1 cellular context compared by ENCODE assay signal in the genomic region with DNA sequence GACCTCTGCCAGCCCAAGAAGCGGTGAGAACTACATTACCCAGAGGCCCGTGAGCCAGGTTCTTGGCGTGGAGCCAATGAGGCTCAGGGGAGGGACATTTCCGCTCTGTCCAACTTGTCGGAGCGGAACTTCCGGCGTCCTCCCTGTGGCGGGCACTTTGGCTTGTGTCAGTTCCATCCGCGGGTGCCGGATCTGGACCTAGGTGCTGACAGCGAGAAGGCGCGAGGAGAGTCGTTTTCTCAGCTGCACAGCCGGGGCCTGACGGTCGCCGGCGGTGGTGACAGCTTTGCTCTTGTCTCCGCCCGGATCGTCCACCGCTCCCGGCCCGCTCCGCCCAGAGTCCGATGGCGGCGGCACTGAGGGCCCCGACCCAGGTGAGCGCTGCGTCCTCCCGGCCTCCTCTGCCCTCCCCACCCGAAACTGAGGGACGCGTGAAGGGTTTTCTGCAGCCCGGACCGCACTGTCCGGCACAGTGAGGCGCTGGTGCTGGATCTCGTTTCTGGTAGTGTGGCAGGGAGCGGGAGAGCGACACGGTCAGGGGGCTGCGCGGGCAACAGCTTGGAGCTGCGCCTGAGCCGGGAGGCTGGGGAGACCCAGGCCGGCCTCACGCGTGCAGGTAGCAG.
TF ChIP-seq lines count a peak whose summit lies in the region.

A gene (plus strand): TSS at position 125 of the 623 bp plus-strand sequence. CDS start 4,461 bp downstream, outside the sequence.

TF ChIP-seq in HepG2, 621 proteins besides CTCF, POLR2A, EP300 and RAD21 (continued from another document):
- TF ChIP-seq, protein P1, sequence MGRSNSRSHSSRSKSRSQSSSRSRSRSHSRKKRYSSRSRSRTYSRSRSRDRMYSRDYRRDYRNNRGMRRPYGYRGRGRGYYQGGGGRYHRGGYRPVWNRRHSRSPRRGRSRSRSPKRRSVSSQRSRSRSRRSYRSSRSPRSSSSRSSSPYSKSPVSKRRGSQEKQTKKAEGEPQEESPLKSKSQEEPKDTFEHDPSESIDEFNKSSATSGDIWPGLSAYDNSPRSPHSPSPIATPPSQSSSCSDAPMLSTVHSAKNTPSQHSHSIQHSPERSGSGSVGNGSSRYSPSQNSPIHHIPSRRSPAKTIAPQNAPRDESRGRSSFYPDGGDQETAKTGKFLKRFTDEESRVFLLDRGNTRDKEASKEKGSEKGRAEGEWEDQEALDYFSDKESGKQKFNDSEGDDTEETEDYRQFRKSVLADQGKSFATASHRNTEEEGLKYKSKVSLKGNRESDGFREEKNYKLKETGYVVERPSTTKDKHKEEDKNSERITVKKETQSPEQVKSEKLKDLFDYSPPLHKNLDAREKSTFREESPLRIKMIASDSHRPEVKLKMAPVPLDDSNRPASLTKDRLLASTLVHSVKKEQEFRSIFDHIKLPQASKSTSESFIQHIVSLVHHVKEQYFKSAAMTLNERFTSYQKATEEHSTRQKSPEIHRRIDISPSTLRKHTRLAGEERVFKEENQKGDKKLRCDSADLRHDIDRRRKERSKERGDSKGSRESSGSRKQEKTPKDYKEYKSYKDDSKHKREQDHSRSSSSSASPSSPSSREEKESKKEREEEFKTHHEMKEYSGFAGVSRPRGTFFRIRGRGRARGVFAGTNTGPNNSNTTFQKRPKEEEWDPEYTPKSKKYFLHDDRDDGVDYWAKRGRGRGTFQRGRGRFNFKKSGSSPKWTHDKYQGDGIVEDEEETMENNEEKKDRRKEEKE (IDR thresholded peaks at IDR 0.05): no peak
- TF ChIP-seq ZNF335 (CRISPR knock-in tag; IDR thresholded peaks at IDR 0.05) (no peak), ZNF101 (CRISPR knock-in tag; IDR thresholded peaks at IDR 0.05; ENCODE audit: borderline replicate concordance, low read depth) (no peak), JUNB (CRISPR knock-in tag; IDR thresholded peaks at IDR 0.05; ENCODE audit: borderline replicate concordance) (no peak), RFXAP (CRISPR knock-in tag; IDR thresholded peaks at IDR 0.05; ENCODE audit: borderline replicate concordance) (peak; percentile 54; the same call in 1 of the 2 replicates), NR1H2 (CRISPR knock-in tag; IDR thresholded peaks at IDR 0.05; ENCODE audit: borderline replicate concordance, low read depth) (no peak), ZNF343 (CRISPR knock-in tag; IDR thresholded peaks at IDR 0.05) (no peak), TBX2 (CRISPR knock-in tag; IDR thresholded peaks at IDR 0.05; ENCODE audit: borderline replicate concordance) (peak; percentile 72; the same call in 1 of the 2 replicates), DR1 (CRISPR knock-in tag; IDR thresholded peaks at IDR 0.05) (no peak), RNF2 (conservative IDR thresholded peaks at IDR 0.05; ENCODE audit: low read depth) (no peak), ZNF615 (CRISPR knock-in tag; IDR thresholded peaks at IDR 0.05; ENCODE audit: borderline replicate concordance) (no peak), ZNF33B (CRISPR knock-in tag; IDR thresholded peaks at IDR 0.05) (peak; percentile 83; the same call in 1 of the 2 replicates), ZNF331 (CRISPR knock-in tag; IDR thresholded peaks at IDR 0.05) (no peak; the same call in 1 of the 2 replicates), SMARCC2 (IDR thresholded peaks at IDR 0.05) (no peak), ZNF510 (CRISPR knock-in tag; IDR thresholded peaks at IDR 0.05; ENCODE audit: low read depth) (no peak), ZNF878 (CRISPR knock-in tag; IDR thresholded peaks at IDR 0.05) (no peak), REXO4 (CRISPR knock-in tag; IDR thresholded peaks at IDR 0.05; ENCODE audit: borderline replicate concordance) (0 out of 2 replicates have a peak, but pooled peaks have one; percentile 64), NR2F6 (IDR thresholded peaks at IDR 0.05) (no peak), NR2F6 (CRISPR knock-in tag; IDR thresholded peaks at IDR 0.05) (peak; percentile 37), SALL1 (CRISPR knock-in tag; IDR thresholded peaks at IDR 0.05) (peak; percentile 67), ZNF460 (CRISPR knock-in tag; IDR thresholded peaks at IDR 0.05; ENCODE audit: borderline replicate concordance) (no peak), ZNF160 (CRISPR knock-in tag; IDR thresholded peaks at IDR 0.05) (no peak), FIP1L1 (IDR thresholded peaks at IDR 0.05; ENCODE audit: borderline replicate concordance, insufficient read depth, low read depth, low read length) (no peak), ZNF282 (IDR thresholded peaks at IDR 0.05; ENCODE audit: partially characterized antibody) (no peak), PAX8 (CRISPR knock-in tag; IDR thresholded peaks at IDR 0.05; ENCODE audit: borderline replicate concordance) (no peak), ZFP90 (CRISPR knock-in tag; IDR thresholded peaks at IDR 0.05; ENCODE audit: borderline replicate concordance) (no peak)
- TF ChIP-seq, protein P2, sequence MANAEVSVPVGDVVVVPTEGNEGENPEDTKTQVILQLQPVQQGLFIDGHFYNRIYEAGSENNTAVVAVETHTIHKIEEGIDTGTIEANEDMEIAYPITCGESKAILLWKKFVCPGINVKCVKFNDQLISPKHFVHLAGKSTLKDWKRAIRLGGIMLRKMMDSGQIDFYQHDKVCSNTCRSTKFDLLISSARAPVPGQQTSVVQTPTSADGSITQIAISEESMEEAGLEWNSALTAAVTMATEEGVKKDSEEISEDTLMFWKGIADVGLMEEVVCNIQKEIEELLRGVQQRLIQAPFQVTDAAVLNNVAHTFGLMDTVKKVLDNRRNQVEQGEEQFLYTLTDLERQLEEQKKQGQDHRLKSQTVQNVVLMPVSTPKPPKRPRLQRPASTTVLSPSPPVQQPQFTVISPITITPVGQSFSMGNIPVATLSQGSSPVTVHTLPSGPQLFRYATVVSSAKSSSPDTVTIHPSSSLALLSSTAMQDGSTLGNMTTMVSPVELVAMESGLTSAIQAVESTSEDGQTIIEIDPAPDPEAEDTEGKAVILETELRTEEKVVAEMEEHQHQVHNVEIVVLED (CRISPR knock-in tag; IDR thresholded peaks at IDR 0.05; ENCODE audit: borderline replicate concordance): peak; percentile 92
- TF ChIP-seq, protein P3, sequence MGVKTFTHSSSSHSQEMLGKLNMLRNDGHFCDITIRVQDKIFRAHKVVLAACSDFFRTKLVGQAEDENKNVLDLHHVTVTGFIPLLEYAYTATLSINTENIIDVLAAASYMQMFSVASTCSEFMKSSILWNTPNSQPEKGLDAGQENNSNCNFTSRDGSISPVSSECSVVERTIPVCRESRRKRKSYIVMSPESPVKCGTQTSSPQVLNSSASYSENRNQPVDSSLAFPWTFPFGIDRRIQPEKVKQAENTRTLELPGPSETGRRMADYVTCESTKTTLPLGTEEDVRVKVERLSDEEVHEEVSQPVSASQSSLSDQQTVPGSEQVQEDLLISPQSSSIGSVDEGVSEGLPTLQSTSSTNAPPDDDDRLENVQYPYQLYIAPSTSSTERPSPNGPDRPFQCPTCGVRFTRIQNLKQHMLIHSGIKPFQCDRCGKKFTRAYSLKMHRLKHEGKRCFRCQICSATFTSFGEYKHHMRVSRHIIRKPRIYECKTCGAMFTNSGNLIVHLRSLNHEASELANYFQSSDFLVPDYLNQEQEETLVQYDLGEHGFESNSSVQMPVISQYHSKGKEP (CRISPR knock-in tag; IDR thresholded peaks at IDR 0.05): no peak
- TF ChIP-seq, protein P4, sequence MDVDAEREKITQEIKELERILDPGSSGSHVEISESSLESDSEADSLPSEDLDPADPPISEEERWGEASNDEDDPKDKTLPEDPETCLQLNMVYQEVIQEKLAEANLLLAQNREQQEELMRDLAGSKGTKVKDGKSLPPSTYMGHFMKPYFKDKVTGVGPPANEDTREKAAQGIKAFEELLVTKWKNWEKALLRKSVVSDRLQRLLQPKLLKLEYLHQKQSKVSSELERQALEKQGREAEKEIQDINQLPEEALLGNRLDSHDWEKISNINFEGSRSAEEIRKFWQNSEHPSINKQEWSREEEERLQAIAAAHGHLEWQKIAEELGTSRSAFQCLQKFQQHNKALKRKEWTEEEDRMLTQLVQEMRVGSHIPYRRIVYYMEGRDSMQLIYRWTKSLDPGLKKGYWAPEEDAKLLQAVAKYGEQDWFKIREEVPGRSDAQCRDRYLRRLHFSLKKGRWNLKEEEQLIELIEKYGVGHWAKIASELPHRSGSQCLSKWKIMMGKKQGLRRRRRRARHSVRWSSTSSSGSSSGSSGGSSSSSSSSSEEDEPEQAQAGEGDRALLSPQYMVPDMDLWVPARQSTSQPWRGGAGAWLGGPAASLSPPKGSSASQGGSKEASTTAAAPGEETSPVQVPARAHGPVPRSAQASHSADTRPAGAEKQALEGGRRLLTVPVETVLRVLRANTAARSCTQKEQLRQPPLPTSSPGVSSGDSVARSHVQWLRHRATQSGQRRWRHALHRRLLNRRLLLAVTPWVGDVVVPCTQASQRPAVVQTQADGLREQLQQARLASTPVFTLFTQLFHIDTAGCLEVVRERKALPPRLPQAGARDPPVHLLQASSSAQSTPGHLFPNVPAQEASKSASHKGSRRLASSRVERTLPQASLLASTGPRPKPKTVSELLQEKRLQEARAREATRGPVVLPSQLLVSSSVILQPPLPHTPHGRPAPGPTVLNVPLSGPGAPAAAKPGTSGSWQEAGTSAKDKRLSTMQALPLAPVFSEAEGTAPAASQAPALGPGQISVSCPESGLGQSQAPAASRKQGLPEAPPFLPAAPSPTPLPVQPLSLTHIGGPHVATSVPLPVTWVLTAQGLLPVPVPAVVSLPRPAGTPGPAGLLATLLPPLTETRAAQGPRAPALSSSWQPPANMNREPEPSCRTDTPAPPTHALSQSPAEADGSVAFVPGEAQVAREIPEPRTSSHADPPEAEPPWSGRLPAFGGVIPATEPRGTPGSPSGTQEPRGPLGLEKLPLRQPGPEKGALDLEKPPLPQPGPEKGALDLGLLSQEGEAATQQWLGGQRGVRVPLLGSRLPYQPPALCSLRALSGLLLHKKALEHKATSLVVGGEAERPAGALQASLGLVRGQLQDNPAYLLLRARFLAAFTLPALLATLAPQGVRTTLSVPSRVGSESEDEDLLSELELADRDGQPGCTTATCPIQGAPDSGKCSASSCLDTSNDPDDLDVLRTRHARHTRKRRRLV (CRISPR knock-in tag; IDR thresholded peaks at IDR 0.05): no peak
- TF ChIP-seq, protein P5, sequence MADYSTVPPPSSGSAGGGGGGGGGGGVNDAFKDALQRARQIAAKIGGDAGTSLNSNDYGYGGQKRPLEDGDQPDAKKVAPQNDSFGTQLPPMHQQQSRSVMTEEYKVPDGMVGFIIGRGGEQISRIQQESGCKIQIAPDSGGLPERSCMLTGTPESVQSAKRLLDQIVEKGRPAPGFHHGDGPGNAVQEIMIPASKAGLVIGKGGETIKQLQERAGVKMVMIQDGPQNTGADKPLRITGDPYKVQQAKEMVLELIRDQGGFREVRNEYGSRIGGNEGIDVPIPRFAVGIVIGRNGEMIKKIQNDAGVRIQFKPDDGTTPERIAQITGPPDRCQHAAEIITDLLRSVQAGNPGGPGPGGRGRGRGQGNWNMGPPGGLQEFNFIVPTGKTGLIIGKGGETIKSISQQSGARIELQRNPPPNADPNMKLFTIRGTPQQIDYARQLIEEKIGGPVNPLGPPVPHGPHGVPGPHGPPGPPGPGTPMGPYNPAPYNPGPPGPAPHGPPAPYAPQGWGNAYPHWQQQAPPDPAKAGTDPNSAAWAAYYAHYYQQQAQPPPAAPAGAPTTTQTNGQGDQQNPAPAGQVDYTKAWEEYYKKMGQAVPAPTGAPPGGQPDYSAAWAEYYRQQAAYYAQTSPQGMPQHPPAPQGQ (CRISPR knock-in tag; IDR thresholded peaks at IDR 0.05; ENCODE audit: borderline replicate concordance): no peak; the same call in 1 of the 2 replicates
- TF ChIP-seq, protein P6, sequence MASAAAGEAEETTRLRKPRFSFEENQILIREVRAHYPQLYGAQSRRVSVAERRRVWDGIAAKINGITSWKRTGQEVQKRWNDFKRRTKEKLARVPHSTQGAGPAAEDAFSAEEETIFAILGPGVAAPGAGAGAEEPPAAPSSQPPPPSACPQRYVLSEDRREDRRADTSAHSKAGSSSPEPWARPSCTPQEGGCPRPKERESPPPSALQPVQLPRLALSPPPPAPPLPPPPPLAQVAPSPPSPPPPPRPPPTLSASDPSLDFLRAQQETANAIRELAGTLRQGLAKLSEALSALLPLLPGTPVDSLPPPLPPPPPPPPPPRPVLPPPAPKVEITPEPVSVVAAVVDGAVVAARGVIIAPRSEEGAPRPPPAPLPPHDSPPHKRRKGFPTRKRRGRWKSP (CRISPR knock-in tag; IDR thresholded peaks at IDR 0.05): 0 out of 2 replicates have a peak, but pooled peaks have one; percentile 67
- TF ChIP-seq, protein P7, sequence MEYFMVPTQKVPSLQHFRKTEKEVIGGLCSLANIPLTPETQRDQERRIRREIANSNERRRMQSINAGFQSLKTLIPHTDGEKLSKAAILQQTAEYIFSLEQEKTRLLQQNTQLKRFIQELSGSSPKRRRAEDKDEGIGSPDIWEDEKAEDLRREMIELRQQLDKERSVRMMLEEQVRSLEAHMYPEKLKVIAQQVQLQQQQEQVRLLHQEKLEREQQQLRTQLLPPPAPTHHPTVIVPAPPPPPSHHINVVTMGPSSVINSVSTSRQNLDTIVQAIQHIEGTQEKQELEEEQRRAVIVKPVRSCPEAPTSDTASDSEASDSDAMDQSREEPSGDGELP (IDR thresholded peaks at IDR 0.05; ENCODE audit: borderline replicate concordance, low read depth): 0 out of 2 replicates have a peak, but pooled peaks have one; percentile 34
